Comparison of ENCODE assay signal across 8 cellular contexts in genomic region chr2:172427990-172428840, GRCh38. TPM values are rescaled to one million over a fixed set of nuclear protein-coding genes. Genes with fewer than 3 reads are reported as not detected.
A peak's percentile ranks its signal among the peaks of the same experiment; 100 is the strongest.
DNase-seq lines count a peak whose midpoint lies in the region; ATAC-seq and TF ChIP-seq lines count a peak whose summit lies in the region.

No MANE protein-coding gene starts in this region.

- no peaks in the 10 kb centered on the region for H3K27me3 Mint-ChIP-seq in activated naive CD4-positive, alpha-beta T cell treated with anti-CD3 and anti-CD28 coated beads, Interleukin-2, amount 50 U/mL, for 24 hours

- H3K4me1 Mint-ChIP-seq in activated naive CD4-positive, alpha-beta T cell treated with anti-CD3 and anti-CD28 coated beads, Interleukin-2, amount 50 U/mL, for 24 hours, result peaks cover 35% of the 10 kb centered on the region

- ATAC-seq in heart left ventricle (peak; percentile 29 to 81 (median 67)), HG02938 (IDR thresholded peaks at IDR 0.05; ENCODE audit: unreplicated experiment) (no peak)

- DNase-seq in NK-92 treated with Interleukin-12 subunit alpha and Interleukin-12 subunit beta, amount 100 ng/mL, for 24 hours (lab: John Stamatoyannopoulos, UW), result peak; percentile 41
- DNase-seq in NK-92 (lab: John Stamatoyannopoulos, UW; ENCODE audit: unreplicated experiment), result no peak
- peak; percentile 33 for DNase-seq in RPMI8226
- peak; percentile 41 to 72 (median 56) for DNase-seq in heart left ventricle
- DNase-seq in prostate gland (ENCODE audit: low spot score), result peak; percentile 56
- no peak for DNase-seq in NCI-H187 (lab: John Stamatoyannopoulos, UW)

- intact Hi-C loops in heart left ventricle (cut with DNase I), result loop anchor here in 7 of 10 donors (2.0 to 5.0 kb wide), 3 partner anchors 34 to 71 kb away; no protein-coding TSS in a partner anchor
- intact Hi-C loops in prostate gland (cut with DNase I), result no loop called here

- H3K36me3 Mint-ChIP-seq in activated naive CD4-positive, alpha-beta T cell treated with anti-CD3 and anti-CD28 coated beads, Interleukin-2, amount 50 U/mL, for 24 hours, result no peaks in the 10 kb centered on the region

- peak overlapping the region; percentile 64 to 95 (median 86) for H3K4me3 ChIP-seq in heart left ventricle
- peak overlapping the region; percentile 69 to 89 for H3K4me3 ChIP-seq in prostate gland

- peak in 3 of 12 donors; percentile 17 to 38 (median 32) for TF ChIP-seq CTCF in heart left ventricle (IDR thresholded peaks at IDR 0.05)
- peak in 2 of 4 experiments; percentile 7 to 8 for TF ChIP-seq CTCF in prostate gland (IDR thresholded peaks at IDR 0.05)

- WGBS in heart left ventricle, 4 donors, result 2 to 7% (median 4%) methylated on average over 25 to 63 of the region's 63 CpGs
- 2% methylated on average over 61 of the region's 63 CpGs for WGBS in prostate gland

- H3K27me3 ChIP-seq in heart left ventricle (peaks cover 0 to 24% (median 0%) of the 10 kb centered on the region in 9 donors), prostate gland (replicated peaks; ENCODE audit: insufficient read depth) (no peaks in the 10 kb centered on the region)

- H3K9me3 ChIP-seq in heart left ventricle, result no peaks in the 10 kb centered on the region
- no peaks in the 10 kb centered on the region for H3K9me3 ChIP-seq in prostate gland

- peak overlapping the region; percentile 84 for H3K27ac Mint-ChIP-seq in activated naive CD4-positive, alpha-beta T cell treated with anti-CD3 and anti-CD28 coated beads, Interleukin-2, amount 50 U/mL, for 24 hours

- H3K9me3 Mint-ChIP-seq in activated naive CD4-positive, alpha-beta T cell treated with anti-CD3 and anti-CD28 coated beads, Interleukin-2, amount 50 U/mL, for 24 hours, result no peaks in the 10 kb centered on the region

- no peak for TF ChIP-seq POLR2A in heart left ventricle (IDR thresholded peaks at IDR 0.05)
- no peak for TF ChIP-seq POLR2A in prostate gland (IDR thresholded peaks at IDR 0.05)

- H3K27ac ChIP-seq in heart left ventricle (peak overlapping the region; percentile 72 to 95 (median 90)), prostate gland (peak overlapping the region; percentile 87 to 90)

- no peaks in the 10 kb centered on the region for H3K36me3 ChIP-seq in heart left ventricle
- no peaks in the 10 kb centered on the region for H3K36me3 ChIP-seq in prostate gland

- peak overlapping the region; percentile 89 for H3K4me3 Mint-ChIP-seq in activated naive CD4-positive, alpha-beta T cell treated with anti-CD3 and anti-CD28 coated beads, Interleukin-2, amount 50 U/mL, for 24 hours

- H3K4me1 ChIP-seq in heart left ventricle, result peaks cover 0 to 56% (median 27%) of the 10 kb centered on the region in 12 donors
- no peaks in the 10 kb centered on the region for H3K4me1 ChIP-seq in prostate gland (replicated peaks)

RNA-seq across cellular contexts. Expression of gene ITGA6, which starts 0.8 kb away (rescaled TPM):
- total RNA-seq in heart left ventricle (10 to 100 TPM; 40.5 to 84.8 (median 51.2) TPM), prostate gland (100 to 1,000 TPM in 1 of 2 donors, 10 to 100 TPM in 1; 71.7 to 249 TPM)
- 10 to 100 TPM; 11.8 to 37.2 TPM for polyA plus RNA-seq in heart left ventricle

Comparison
In these comparisons a context has a peak if more than half of its experiments do, and no peak if none do; other contexts are left out.
1. DNase-seq: peak in NK-92 treated with Interleukin-12 subunit alpha and Interleukin-12 subunit beta, amount 100 ng/mL, for 24 hours (single experiment), RPMI8226 (single experiment), heart left ventricle (5 of 5) and prostate gland (single experiment); none in NK-92 (single experiment) and NCI-H187 (0 of 2).